31 cellular contexts compared by ENCODE assay signal in genomic region chr6:10081957-10082356, GRCh38.
"Had no signal": no experiment of that assay in that cellular context is flagged by ENCODE, and none has a peak within 500 bp of the region (broad histone marks: within the 10 kb centered on the region; RNA-seq: fewer than 3 reads in every experiment).

No MANE protein-coding gene starts in this region.

- H3K27me3 ChIP-seq: adrenal gland, body of pancreas, colonic mucosa, sigmoid colon, uterus had no signal

- H3K9me3 Mint-ChIP-seq: activated CD4-positive, alpha-beta memory T cell treated with anti-CD3 and anti-CD28 coated beads for 36 hours; activated CD4-positive, alpha-beta T cell treated with anti-CD3 and anti-CD28 coated beads, Interleukin-2, amount 10 ng/mL, durations not matched to agents 24 days and 14 days; activated naive CD8-positive, alpha-beta T cell treated with anti-CD3 and anti-CD28 coated beads for 36 hours; activated T-helper 1 cell treated with anti-CD3 and anti-CD28 coated beads, Interleukin-12 subunit alpha, Interleukin-12 subunit beta, Interleukin-2, Interleukin-4 antibody, amounts not matched to agents 30 ng/mL and 10 ng/mL and 1 ng/mL, durations not matched to agents 14 hours and 24 hours and 36 hours; naive thymus-derived CD8-positive, alpha-beta T cell; neural crest cell; stimulated activated effector memory CD8-positive, alpha-beta T cell treated with anti-CD3 and anti-CD28 coated beads, Interleukin-12 subunit alpha, Interleukin-12 subunit beta, amount 100 ng/mL, for 72 hours; stimulated activated naive CD8-positive, alpha-beta T cell treated with anti-CD3 and anti-CD28 coated beads, Interleukin-15, Interleukin-2, amounts not matched to agents 100 ng/mL and 50 ng/mL, for 24 hours; type B pancreatic cell had no signal

- H3K79me2 ChIP-seq: parathyroid adenoma had no signal

- H3K4me1 Mint-ChIP-seq: activated CD4-positive, alpha-beta T cell treated with anti-CD3 and anti-CD28 coated beads, Interleukin-2, amount 10 ng/mL, durations not matched to agents 24 days and 14 days; activated naive CD8-positive, alpha-beta T cell treated with anti-CD3 and anti-CD28 coated beads for 36 hours; memory B cell; neural crest cell; stimulated activated effector memory CD8-positive, alpha-beta T cell treated with anti-CD3 and anti-CD28 coated beads, Interleukin-12 subunit alpha, Interleukin-12 subunit beta, amount 100 ng/mL, for 72 hours had no signal

- H3K9me3 ChIP-seq: adrenal gland, body of pancreas, colonic mucosa, gastroesophageal sphincter, psoas muscle, sigmoid colon, thoracic aorta, uterus had no signal

- H3K4me3 ChIP-seq: adrenal gland, body of pancreas, colonic mucosa, dorsolateral prefrontal cortex, gastroesophageal sphincter, psoas muscle, sigmoid colon, thoracic aorta, uterus had no signal

- H3K27ac Mint-ChIP-seq: activated CD4-positive, alpha-beta memory T cell treated with anti-CD3 and anti-CD28 coated beads for 36 hours; activated CD4-positive, alpha-beta T cell treated with anti-CD3 and anti-CD28 coated beads, Interleukin-2, amount 10 ng/mL, durations not matched to agents 24 days and 14 days; activated naive CD4-positive, alpha-beta T cell treated with anti-CD3 and anti-CD28 coated beads for 36 hours; activated naive CD8-positive, alpha-beta T cell treated with anti-CD3 and anti-CD28 coated beads for 36 hours; activated T-helper 1 cell treated with anti-CD3 and anti-CD28 coated beads, Interleukin-12 subunit alpha, Interleukin-12 subunit beta, Interleukin-2, Interleukin-4 antibody, amounts not matched to agents 30 ng/mL and 10 ng/mL and 1 ng/mL, durations not matched to agents 14 hours and 24 hours and 36 hours; memory B cell; naive thymus-derived CD8-positive, alpha-beta T cell; stimulated activated effector memory CD8-positive, alpha-beta T cell treated with anti-CD3 and anti-CD28 coated beads, Interleukin-12 subunit alpha, Interleukin-12 subunit beta, amount 100 ng/mL, for 72 hours; stimulated activated naive CD8-positive, alpha-beta T cell treated with anti-CD3 and anti-CD28 coated beads, Interleukin-15, Interleukin-2, amounts not matched to agents 100 ng/mL and 50 ng/mL, for 24 hours; type B pancreatic cell had no signal

- ATAC-seq: body of pancreas; naive thymus-derived CD8-positive, alpha-beta T cell; psoas muscle; stimulated activated effector memory CD8-positive, alpha-beta T cell treated with anti-CD3 and anti-CD28 coated beads, Interleukin-12 subunit alpha, Interleukin-12 subunit beta, amount 100 ng/mL, for 72 hours had no signal

- H3K9ac ChIP-seq: parathyroid adenoma had no signal

- H3K27ac ChIP-seq: body of pancreas, colonic mucosa, dorsolateral prefrontal cortex, gastroesophageal sphincter, parathyroid adenoma, psoas muscle, sigmoid colon, thoracic aorta, uterus had no signal

- H3K36me3 Mint-ChIP-seq: activated CD4-positive, alpha-beta memory T cell treated with anti-CD3 and anti-CD28 coated beads for 36 hours; activated naive CD8-positive, alpha-beta T cell treated with anti-CD3 and anti-CD28 coated beads for 36 hours; memory B cell; naive thymus-derived CD8-positive, alpha-beta T cell; stimulated activated effector memory CD8-positive, alpha-beta T cell treated with anti-CD3 and anti-CD28 coated beads, Interleukin-12 subunit alpha, Interleukin-12 subunit beta, amount 100 ng/mL, for 72 hours; type B pancreatic cell had no signal

- H3K36me3 ChIP-seq: adrenal gland, colonic mucosa, gastroesophageal sphincter, sigmoid colon, thoracic aorta, uterus had no signal

- H2AFZ ChIP-seq: parathyroid adenoma had no signal

- H3K4me1 ChIP-seq: adrenal gland, body of pancreas, colonic mucosa, gastroesophageal sphincter, psoas muscle, sigmoid colon, uterus had no signal

- DNase-seq: activated CD4-positive, alpha-beta memory T cell treated with anti-CD3 and anti-CD28 coated beads for 36 hours; activated CD4-positive, alpha-beta T cell treated with anti-CD3 and anti-CD28 coated beads, Interleukin-2, amount 10 ng/mL, durations not matched to agents 24 days and 14 days; activated CD4-positive, CD25-positive, alpha-beta regulatory T cell treated with anti-CD3 and anti-CD28 coated beads, Interleukin-2, amount 50 U/mL, for 72 hours; activated effector memory CD4-positive, alpha-beta T cell treated with anti-CD3 and anti-CD28 coated beads, Interleukin-2, amount 50 U/mL, for 16 hours; activated naive CD4-positive, alpha-beta T cell treated with anti-CD3 and anti-CD28 coated beads for 36 hours; activated naive CD8-positive, alpha-beta T cell treated with anti-CD3 and anti-CD28 coated beads for 36 hours; adrenal gland; aorta; cerebellar nuclear complex; colonic mucosa; dorsolateral prefrontal cortex; effector memory CD4-positive, alpha-beta T cell; head of caudate nucleus; naive thymus-derived CD8-positive, alpha-beta T cell; occipital lobe; psoas muscle; sigmoid colon; small intestine; stimulated activated CD4-positive, alpha-beta T cell treated with anti-CD3 and anti-CD28 coated beads, Interleukin-4, amount 100 ng/mL, for 24 hours; T1000; uterus had no signal

- H3K27me3 Mint-ChIP-seq: activated CD4-positive, alpha-beta memory T cell treated with anti-CD3 and anti-CD28 coated beads for 36 hours; activated CD4-positive, alpha-beta T cell treated with anti-CD3 and anti-CD28 coated beads, Interleukin-2, amount 10 ng/mL, durations not matched to agents 24 days and 14 days; activated naive CD8-positive, alpha-beta T cell treated with anti-CD3 and anti-CD28 coated beads for 36 hours; memory B cell; stimulated activated naive CD8-positive, alpha-beta T cell treated with anti-CD3 and anti-CD28 coated beads, Interleukin-15, Interleukin-2, amounts not matched to agents 100 ng/mL and 50 ng/mL, for 24 hours; type B pancreatic cell had no signal

- H3K4me3 Mint-ChIP-seq: activated CD4-positive, alpha-beta memory T cell treated with anti-CD3 and anti-CD28 coated beads for 36 hours; activated CD4-positive, alpha-beta T cell treated with anti-CD3 and anti-CD28 coated beads, Interleukin-2, amount 10 ng/mL, durations not matched to agents 24 days and 14 days; activated naive CD4-positive, alpha-beta T cell treated with anti-CD3 and anti-CD28 coated beads for 36 hours; activated naive CD8-positive, alpha-beta T cell treated with anti-CD3 and anti-CD28 coated beads for 36 hours; activated T-helper 1 cell treated with anti-CD3 and anti-CD28 coated beads, Interleukin-12 subunit alpha, Interleukin-12 subunit beta, Interleukin-2, Interleukin-4 antibody, amounts not matched to agents 30 ng/mL and 10 ng/mL and 1 ng/mL, durations not matched to agents 14 hours and 24 hours and 36 hours; memory B cell; naive thymus-derived CD8-positive, alpha-beta T cell; neural crest cell; stimulated activated effector memory CD8-positive, alpha-beta T cell treated with anti-CD3 and anti-CD28 coated beads, Interleukin-12 subunit alpha, Interleukin-12 subunit beta, amount 100 ng/mL, for 72 hours; stimulated activated naive CD8-positive, alpha-beta T cell treated with anti-CD3 and anti-CD28 coated beads, Interleukin-15, Interleukin-2, amounts not matched to agents 100 ng/mL and 50 ng/mL, for 24 hours; type B pancreatic cell had no signal

- FAIRE-seq: small intestine had no signal
